ENCODE assay signal across 13 cellular contexts in the genomic region with DNA sequence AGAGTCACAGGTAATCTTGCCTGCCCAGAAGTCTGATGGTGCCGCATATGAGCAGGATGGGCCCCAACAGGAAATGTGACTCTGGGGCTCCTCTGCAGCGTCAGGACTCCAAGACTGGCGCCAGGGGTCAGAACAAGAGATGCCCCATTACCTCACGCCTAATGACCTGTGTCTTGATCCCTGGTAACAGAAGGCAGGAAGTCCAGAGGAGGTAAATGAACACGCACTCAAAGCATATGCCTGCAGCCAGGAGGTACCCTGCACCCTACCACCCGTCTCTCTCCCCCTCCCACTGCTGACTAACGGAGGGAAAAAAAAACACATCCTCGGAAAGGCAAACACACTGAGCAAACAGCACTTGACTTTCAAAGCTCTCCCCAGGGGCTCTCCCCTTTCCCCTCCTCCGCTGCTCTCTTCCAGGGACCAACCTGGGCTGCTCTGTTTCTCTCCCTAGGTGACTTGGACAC. TPM values are rescaled to one million over a fixed set of nuclear protein-coding genes. Genes with fewer than 3 reads are reported as not detected.
A peak's percentile ranks its signal among the peaks of the same experiment; 100 is the strongest.
DNase-seq lines count a peak whose midpoint lies in the region; ATAC-seq, FAIRE-seq and TF ChIP-seq lines count a peak whose summit lies in the region.
"Had no signal": no experiment of that assay in that cellular context is flagged by ENCODE, and none has a peak within 500 bp of the region (broad histone marks: within the 10 kb centered on the region; RNA-seq: fewer than 3 reads in every experiment).

No MANE protein-coding gene starts in this region.

- POLR2A ChIA-PET in HEK293 (lab: Yijun Ruan, JAX) (no interaction called here), WTC11 (lab: Charles Lee) (no interaction called here)

- H3K36me3 Mint-ChIP-seq in WTC11 = no peaks in the 10 kb centered on the region

- no peaks in the 10 kb centered on the region for H3K27me3 ChIP-seq in pancreas
- peaks cover 0 to 7% (median 0%) of the 10 kb centered on the region in 3 donors for H3K27me3 ChIP-seq in sigmoid colon

- H3K27me3 Mint-ChIP-seq in WTC11 (ENCODE audit: low read depth) = peaks cover 58% of the 10 kb centered on the region

- peaks cover 14% of the 10 kb centered on the region for H3K4me1 Mint-ChIP-seq in WTC11

- H3K4me3 ChIP-seq in HEK293 (ENCODE audit: low read depth, low read length) (no peak overlapping the region), pancreas (no peak overlapping the region), sigmoid colon (no peak overlapping the region)

- H3K9me3 Mint-ChIP-seq in WTC11 = peaks cover 8% of the 10 kb centered on the region

- CTCF ChIA-PET in HEK293 (lab: Yijun Ruan, JAX) (interaction anchor here (0.6 kb wide), 1 partner anchor 72 kb away, joined by 3 read pairs; no protein-coding TSS in a partner anchor), WTC11 (lab: Charles Lee) (interaction anchor here (0.6 to 1.6 kb wide), 6 partner anchors 19 to 108 kb away, joined by 3 to 7 read pairs (median 4); partner anchors contain the start of gene OTOG)

- no peak for TF ChIP-seq CTCF in HEK293 (tag by site-specific recombination; IDR thresholded peaks at IDR 0.05)
- TF ChIP-seq CTCF in WTC11 (IDR thresholded peaks at IDR 0.05) = no peak
- no peak for TF ChIP-seq CTCF in pancreas (IDR thresholded peaks at IDR 0.05)
- TF ChIP-seq CTCF in sigmoid colon (IDR thresholded peaks at IDR 0.05) = no peak

- intact Hi-C loops in pancreas (cut with DNase I) = no loop called here
- intact Hi-C loops in sigmoid colon (cut with DNase I) = no loop called here

- H3K4me1 ChIP-seq in HEK293 (ENCODE audit: control insufficient read depth, insufficient read depth, low read length) = peaks cover 7% of the 10 kb centered on the region
- no peaks in the 10 kb centered on the region for H3K4me1 ChIP-seq in pancreas
- no peaks in the 10 kb centered on the region for H3K4me1 ChIP-seq in sigmoid colon

- H3K9me3 ChIP-seq in HEK293 (ENCODE audit: control insufficient read depth, insufficient read depth, low read depth, low read length) (no peaks in the 10 kb centered on the region), pancreas (no peaks in the 10 kb centered on the region), sigmoid colon (no peaks in the 10 kb centered on the region)

- H3K27ac ChIP-seq in HEK293 (ENCODE audit: extremely low read depth, low read depth, low read length) (no peak overlapping the region), pancreas (no peak overlapping the region), sigmoid colon (no peak overlapping the region)
- H3K27ac ChIP-seq: HL-60 had no signal

- no peak overlapping the region for H3K27ac Mint-ChIP-seq in WTC11

- TF ChIP-seq POLR2A in sigmoid colon (IDR thresholded peaks at IDR 0.05) = no peak

- no peak for FAIRE-seq in pancreas (lab: Jason Lieb, UNC)
- FAIRE-seq: keratinocyte had no signal

- no peak for TF ChIP-seq EP300 in sigmoid colon (IDR thresholded peaks at IDR 0.05)

- WGBS in pancreas, 2 donors = 16 to 17% methylated on average over 8 to 9 of the region's 9 CpGs
- WGBS in sigmoid colon, 2 donors = 8 to 14% methylated on average over 9 of the region's 9 CpGs

- no peaks in the 10 kb centered on the region for H3K36me3 ChIP-seq in HEK293 (ENCODE audit: control insufficient read depth in 2 of 2, insufficient read depth in 1 of 2, low read length in 2 of 2)
- no peaks in the 10 kb centered on the region for H3K36me3 ChIP-seq in pancreas
- H3K36me3 ChIP-seq in sigmoid colon = no peaks in the 10 kb centered on the region

- peak; percentile 77 for ATAC-seq in WTC11
- ATAC-seq in pancreas = peak; percentile 73 to 93 (median 86)
- ATAC-seq in GM21360 (IDR thresholded peaks at IDR 0.05; ENCODE audit: unreplicated experiment) = no peak
- ATAC-seq: HCT116 had no signal

- peak; percentile 92 to 97 for DNase-seq in NCI-H2081 (lab: John Stamatoyannopoulos, UW)
- no peak for DNase-seq in WTC11 (ENCODE audit: low spot score)
- peak in 2 of 6 donors; percentile 24 to 25 for DNase-seq in pancreas
- no peak for DNase-seq in stimulated activated CD4-positive, alpha-beta T cell treated with anti-CD3 and anti-CD28 coated beads, Interleukin-1b, Interleukin-23, amount 100 ng/mL, for 48 hours
- no peak for DNase-seq in sigmoid colon
- DNase-seq: NCI-H1048 had no signal

- no peak overlapping the region for H3K4me3 Mint-ChIP-seq in WTC11

TF ChIP-seq in HEK293, 187 proteins besides CTCF, POLR2A, EP300 and RAD21 (continues in another document):
- TF ChIP-seq KLF17 (tag by site-specific recombination; IDR thresholded peaks at IDR 0.05) (peak; percentile 86), OVOL3 (tag by site-specific recombination; IDR thresholded peaks at IDR 0.05) (peak; percentile 51; the same call in 1 of the 2 replicates), ZFHX2 (tag by site-specific recombination; conservative IDR thresholded peaks at IDR 0.05) (peak; percentile 60), OSR2 (tag by site-specific recombination; IDR thresholded peaks at IDR 0.05) (peak; percentile 76), TCF7L2 (IDR thresholded peaks at IDR 0.05; ENCODE audit: borderline replicate concordance, low read depth, low read length) (peak; percentile 27; the same call in 1 of the 2 replicates), WT1 (tag by site-specific recombination; IDR thresholded peaks at IDR 0.05) (peak; percentile 75), ZNF600 (tag by site-specific recombination; IDR thresholded peaks at IDR 0.05) (no peak), ZNF398 (tag by site-specific recombination; IDR thresholded peaks at IDR 0.05) (peak; percentile 40; the same call in 1 of the 2 replicates)

TF ChIP-seq in WTC11, 78 proteins besides CTCF, POLR2A, EP300 and RAD21:
- peak; percentile 67; the same call in 1 of the 2 replicates for TF ChIP-seq ZNF423 (CRISPR knock-in tag; IDR thresholded peaks at IDR 0.05)
- TF ChIP-seq KAT7 (CRISPR knock-in tag; IDR thresholded peaks at IDR 0.05; ENCODE audit: borderline replicate concordance) = no peak

RNA-seq across cellular contexts. Expression of gene ABCC8, which starts 37.3 kb away (rescaled TPM):
- total RNA-seq in WTC11 (2021) = 3.9 to 7.3 TPM (median 4.1 TPM) in 3 replicates
- 10 to 100 TPM; 14.9 to 77.3 (median 38.4) TPM for total RNA-seq in pancreas
- 100 to 1,000 TPM; 196 to 917 TPM for polyA plus RNA-seq in pancreas
- total RNA-seq in sigmoid colon = 1 to 10 TPM; 1.8 to 9.7 (median 3.9) TPM
- 1 to 10 TPM in 2 of 3 donors, under 1 TPM in 1; 0.23 to 4.2 (median 2.6) TPM for polyA plus RNA-seq in sigmoid colon
- total RNA-seq: activated CD8-positive, alpha-beta memory T cell treated with anti-CD3 and anti-CD28 coated beads for 36 hours; osteocyte had no signal
- polyA plus RNA-seq: keratinocyte had no signal

RNA-seq across cellular contexts. Expression of gene KCNJ11, which starts 50.9 kb away (rescaled TPM):
- 8.2 to 10.0 TPM (median 8.7 TPM) in 3 replicates for total RNA-seq in WTC11 (2021)
- 10 to 100 TPM in 4 of 6 donors, 1 to 10 TPM in 2; 5.0 to 12.4 (median 11.1) TPM for total RNA-seq in pancreas
- 10 to 100 TPM in 1 of 2 donors, 1 to 10 TPM in 1; 9.9 to 17.7 TPM for polyA plus RNA-seq in pancreas
- under 1 TPM; 0.16 to 0.71 (median 0.34) TPM for total RNA-seq in sigmoid colon
- polyA plus RNA-seq in sigmoid colon = 1 to 10 TPM in 1 of 3 donors, under 1 TPM in 2; 0.60 to 1.6 (median 0.92) TPM
- total RNA-seq: osteocyte had no signal

Comparison
In these comparisons a context has a peak if more than half of its experiments do, and no peak if none do; other contexts are left out.
1. DNase-seq: peak in NCI-H2081 (2 of 2); none in WTC11 (single experiment), stimulated activated CD4-positive, alpha-beta T cell treated with anti-CD3 and anti-CD28 coated beads, Interleukin-1b, Interleukin-23, amount 100 ng/mL, for 48 hours (single experiment) and sigmoid colon (single experiment).
2. Of the 8 proteins assayed by ChIP-seq in both HEK293 and WTC11: peak only in HEK293: none; only in WTC11: none; in both: ZNF423; in neither: 7.